In genomic region chr11:2002042-2002776, GRCh38 we compare ENCODE assay signal across 1 cellular context.
TF ChIP-seq lines count a peak whose summit lies in the region.

No MANE protein-coding gene starts in this region.

TF ChIP-seq in K562, 482 proteins besides CTCF, POLR2A, EP300 and RAD21:
- TF ChIP-seq DNMT1 (IDR thresholded peaks at IDR 0.05) (no peak), MXD1 (CRISPR knock-in tag; IDR thresholded peaks at IDR 0.05; ENCODE audit: borderline replicate concordance, poor library complexity, severe bottlenecking) (no peak), FOXJ3 (CRISPR knock-in tag; IDR thresholded peaks at IDR 0.05) (no peak), SMAD4 (CRISPR knock-in tag; conservative IDR thresholded peaks at IDR 0.05) (no peak), ZBTB49 (CRISPR knock-in tag; IDR thresholded peaks at IDR 0.05; ENCODE audit: borderline replicate concordance) (no peak), ZNF785 (CRISPR knock-in tag; IDR thresholded peaks at IDR 0.05) (no peak), ZNF695 (CRISPR knock-in tag; IDR thresholded peaks at IDR 0.05) (no peak), PYGO2 (tag; IDR thresholded peaks at IDR 0.05) (no peak), ZNF280B (CRISPR knock-in tag; IDR thresholded peaks at IDR 0.05) (no peak), TBL1XR1 (IDR thresholded peaks at IDR 0.05; ENCODE audit: low read length in 2 of 2) (no peak)
- TF ChIP-seq, protein P1, sequence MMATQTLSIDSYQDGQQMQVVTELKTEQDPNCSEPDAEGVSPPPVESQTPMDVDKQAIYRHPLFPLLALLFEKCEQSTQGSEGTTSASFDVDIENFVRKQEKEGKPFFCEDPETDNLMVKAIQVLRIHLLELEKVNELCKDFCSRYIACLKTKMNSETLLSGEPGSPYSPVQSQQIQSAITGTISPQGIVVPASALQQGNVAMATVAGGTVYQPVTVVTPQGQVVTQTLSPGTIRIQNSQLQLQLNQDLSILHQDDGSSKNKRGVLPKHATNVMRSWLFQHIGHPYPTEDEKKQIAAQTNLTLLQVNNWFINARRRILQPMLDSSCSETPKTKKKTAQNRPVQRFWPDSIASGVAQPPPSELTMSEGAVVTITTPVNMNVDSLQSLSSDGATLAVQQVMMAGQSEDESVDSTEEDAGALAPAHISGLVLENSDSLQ (IDR thresholded peaks at IDR 0.05), result no peak
- TF ChIP-seq, protein P2, sequence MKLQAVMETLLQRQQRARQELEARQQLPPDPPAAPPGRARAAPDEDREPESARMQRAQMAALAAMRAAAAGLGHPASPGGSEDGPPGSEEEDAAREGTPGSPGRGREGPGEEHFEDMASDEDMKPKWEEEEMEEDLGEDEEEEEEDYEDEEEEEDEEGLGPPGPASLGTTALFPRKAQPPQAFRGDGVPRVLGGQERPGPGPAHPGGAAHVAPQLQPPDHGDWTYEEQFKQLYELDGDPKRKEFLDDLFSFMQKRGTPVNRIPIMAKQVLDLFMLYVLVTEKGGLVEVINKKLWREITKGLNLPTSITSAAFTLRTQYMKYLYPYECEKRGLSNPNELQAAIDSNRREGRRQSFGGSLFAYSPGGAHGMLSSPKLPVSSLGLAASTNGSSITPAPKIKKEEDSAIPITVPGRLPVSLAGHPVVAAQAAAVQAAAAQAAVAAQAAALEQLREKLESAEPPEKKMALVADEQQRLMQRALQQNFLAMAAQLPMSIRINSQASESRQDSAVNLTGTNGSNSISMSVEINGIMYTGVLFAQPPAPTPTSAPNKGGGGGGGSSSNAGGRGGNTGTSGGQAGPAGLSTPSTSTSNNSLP (IDR thresholded peaks at IDR 0.05; ENCODE audit: borderline replicate concordance, low read depth, low read length), result no peak
